18 cellular contexts compared by ENCODE assay signal in the genomic region with DNA sequence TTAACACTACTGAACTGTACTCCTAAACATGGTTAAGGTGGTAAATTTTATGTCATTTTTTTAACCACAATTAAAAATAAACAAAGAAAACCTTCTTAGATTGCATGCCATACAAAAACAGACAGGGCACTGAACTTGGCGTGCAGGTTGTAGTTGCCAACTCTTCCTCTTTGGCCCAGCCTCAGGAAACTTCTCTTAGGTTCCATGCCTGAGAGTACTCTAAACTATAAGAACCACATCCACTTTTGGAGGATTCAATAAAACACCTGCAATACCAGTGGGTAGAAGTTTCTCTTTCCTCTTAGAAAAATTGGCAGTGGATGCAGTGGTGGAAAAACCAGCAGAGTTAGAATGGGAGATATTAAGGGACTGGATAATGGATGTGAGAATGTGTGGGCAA.
DNase-seq lines count a peak whose midpoint lies in the region; ATAC-seq and TF ChIP-seq lines count a peak whose summit lies in the region.
"Had no signal": no experiment of that assay in that cellular context is flagged by ENCODE, and none has a peak within 500 bp of the region (broad histone marks: within the 10 kb centered on the region; RNA-seq: fewer than 3 reads in every experiment).

No MANE protein-coding gene starts in this region.

- H3K36me3 Mint-ChIP-seq in Caco-2 (ENCODE audit: insufficient read depth, unreplicated experiment) = peaks cover 6% of the 10 kb centered on the region
- H3K36me3 Mint-ChIP-seq: CD4-positive, alpha-beta memory T cell had no signal

- no peaks in the 10 kb centered on the region for H3K27me3 Mint-ChIP-seq in Caco-2 (ENCODE audit: insufficient read depth, unreplicated experiment)
- H3K27me3 Mint-ChIP-seq: CD4-positive, alpha-beta memory T cell had no signal

- ATAC-seq in RWPE2 (ENCODE audit: low read depth) (no peak), lower lobe of right lung (peak; percentile 57 to 78)

- H3K79me2 ChIP-seq in KMS-11 (ENCODE audit: insufficient read depth, low read depth) = no peaks in the 10 kb centered on the region

- H2AFZ ChIP-seq in KMS-11 (ENCODE audit: low read depth) = no peak overlapping the region

- peaks cover 17% of the 10 kb centered on the region for H3K4me1 Mint-ChIP-seq in Caco-2 (ENCODE audit: low read depth, unreplicated experiment)
- H3K4me1 Mint-ChIP-seq: CD4-positive, alpha-beta memory T cell had no signal

- intact Hi-C loops in Caco-2 (cut with micrococcal nuclease; ENCODE audit: unreplicated experiment) = loop anchor here (1.0 to 2.0 kb wide), 3 partner anchors 9 to 48 kb away; no protein-coding TSS in a partner anchor
- intact Hi-C loops in lower lobe of right lung (cut with DNase I) = no loop called here

- H3K9me3 ChIP-seq in Caco-2 = no peaks in the 10 kb centered on the region
- H3K9me3 ChIP-seq in RWPE2 (ENCODE audit: severe bottlenecking) = no peaks in the 10 kb centered on the region
- no peaks in the 10 kb centered on the region for H3K9me3 ChIP-seq in lower lobe of right lung
- H3K9me3 ChIP-seq: BLaER1, MG63 had no signal

- H3K27ac ChIP-seq in KMS-11 = no peak overlapping the region; the same call in 1 of the 2 replicates
- H3K27ac ChIP-seq in RWPE2 (ENCODE audit: poor library complexity, severe bottlenecking) = peak overlapping the region; percentile 9
- no peak overlapping the region for H3K27ac ChIP-seq in lower lobe of right lung
- H3K27ac ChIP-seq: BLaER1, SK-N-MC had no signal

- CTCF ChIA-PET in Caco-2 (lab: Charles Lee) = no interaction called here

- H3K4me2 ChIP-seq in KMS-11 = peak overlapping the region; percentile 31; the same call in 1 of the 2 replicates
- H3K4me2 ChIP-seq: BLaER1 had no signal

- no peaks in the 10 kb centered on the region for H3K36me3 ChIP-seq in Caco-2 (ENCODE audit: control insufficient read depth, insufficient read depth, low read length)
- H3K36me3 ChIP-seq in KMS-11 (ENCODE audit: insufficient read depth) = no peaks in the 10 kb centered on the region
- H3K36me3 ChIP-seq in RWPE2 (ENCODE audit: low read depth) = no peaks in the 10 kb centered on the region
- no peaks in the 10 kb centered on the region for H3K36me3 ChIP-seq in lower lobe of right lung
- H3K36me3 ChIP-seq: BLaER1, MG63 had no signal

- POLR2A ChIA-PET in Caco-2 (lab: Charles Lee) = interaction anchor here (1.4 kb wide), 1 partner anchor 48 kb away, joined by 4 read pairs; no protein-coding TSS in a partner anchor

- peak overlapping the region; percentile 48 for H3K27ac Mint-ChIP-seq in Caco-2 (ENCODE audit: unreplicated experiment)
- H3K27ac Mint-ChIP-seq: CD4-positive, alpha-beta memory T cell; H9 had no signal

- DNase-seq in Caco-2 (no peak), RWPE2 (ENCODE audit: low spot score) (no peak), lower lobe of right lung (no peak), iPS-NIHi11 (ENCODE audit: low spot score) (no peak), NCI-H128 (lab: John Stamatoyannopoulos, UW; ENCODE audit: unreplicated experiment) (no peak)
- DNase-seq in stimulated activated naive CD4-positive, alpha-beta T cell (lab: John Stamatoyannopoulos, UW) = no peak
- no peak for DNase-seq in activated naive CD4-positive, alpha-beta T cell treated with anti-CD3 and anti-CD28 coated beads, Interleukin-2, amount 50 U/mL, for 16 hours
- DNase-seq: CD4-positive, alpha-beta memory T cell; H9; KG1; MG63; NCI-H1092 treated with DMSO at 0.1 percent for 48 hours; NCI-H2081; NCI-H446 treated with DMSO at 0.1 percent for 48 hours; SHP77 had no signal

- peaks cover 24% of the 10 kb centered on the region for H3K4me1 ChIP-seq in Caco-2
- peaks cover 31% of the 10 kb centered on the region for H3K4me1 ChIP-seq in KMS-11 (ENCODE audit: low read depth, poor library complexity, severe bottlenecking)
- peaks cover 5% of the 10 kb centered on the region for H3K4me1 ChIP-seq in RWPE2 (ENCODE audit: insufficient read depth, poor library complexity, severe bottlenecking)
- H3K4me1 ChIP-seq in lower lobe of right lung = no peaks in the 10 kb centered on the region

- H4K20me1 ChIP-seq in KMS-11 (ENCODE audit: insufficient read depth) = no peaks in the 10 kb centered on the region
- H4K20me1 ChIP-seq: BLaER1 had no signal

- BruUV-seq in Caco-2 (replicated peaks; lab: Mats Ljungman, UMichigan) = no TSS peak

- H3K9ac ChIP-seq in KMS-11 = no peak overlapping the region
- H3K9ac ChIP-seq: BLaER1 had no signal

- H3K4me3 Mint-ChIP-seq in Caco-2 (ENCODE audit: unreplicated experiment) = peak overlapping the region; percentile 39
- H3K4me3 Mint-ChIP-seq: CD4-positive, alpha-beta memory T cell; H9 had no signal

- no peak for TF ChIP-seq CTCF in Caco-2 (IDR thresholded peaks at IDR 0.05; ENCODE audit: insufficient read depth in 1 of 2, low read depth in 1 of 2, low read length in 1 of 2, severe bottlenecking in 1 of 2, unreplicated experiment in 1 of 2)
- no peak for TF ChIP-seq CTCF in KMS-11 (conservative IDR thresholded peaks at IDR 0.05; ENCODE audit: low read depth, low read length)
- no peak for TF ChIP-seq CTCF in RWPE2 (IDR thresholded peaks at IDR 0.05; ENCODE audit: poor library complexity, severe bottlenecking)
- TF ChIP-seq CTCF in lower lobe of right lung (IDR thresholded peaks at IDR 0.05) = no peak

- no peaks in the 10 kb centered on the region for H3K27me3 ChIP-seq in Caco-2 (replicated peaks; ENCODE audit: control insufficient read depth, insufficient read depth, low read length)
- H3K27me3 ChIP-seq in KMS-11 (ENCODE audit: insufficient read depth, low read depth) = no peaks in the 10 kb centered on the region
- H3K27me3 ChIP-seq in RWPE2 (ENCODE audit: insufficient read depth, poor library complexity, severe bottlenecking) = no peaks in the 10 kb centered on the region
- H3K27me3 ChIP-seq in lower lobe of right lung (ENCODE audit: low read depth) = no peaks in the 10 kb centered on the region
- H3K27me3 ChIP-seq: MG63 had no signal

- no peaks in the 10 kb centered on the region for H3K9me3 Mint-ChIP-seq in Caco-2 (ENCODE audit: unreplicated experiment)
- H3K9me3 Mint-ChIP-seq: CD4-positive, alpha-beta memory T cell; H9 had no signal

- no peak overlapping the region for H3K4me3 ChIP-seq in Caco-2 (ENCODE audit: low read depth, low read length)
- no peak overlapping the region for H3K4me3 ChIP-seq in KMS-11 (IDR thresholded peaks at IDR 0.05; ENCODE audit: insufficient read depth, low read depth, low read length)
- no peak overlapping the region for H3K4me3 ChIP-seq in RWPE2 (ENCODE audit: severe bottlenecking)
- no peak overlapping the region for H3K4me3 ChIP-seq in lower lobe of right lung
- H3K4me3 ChIP-seq: BLaER1, MG63, SK-N-MC had no signal
